Comparison of ENCODE assay signal across 12 cellular contexts in genomic region chr17:3804503-3804931, GRCh38. TPM values are rescaled to one million over a fixed set of nuclear protein-coding genes. Genes with fewer than 3 reads are reported as not detected.
A peak's percentile ranks its signal among the peaks of the same experiment; 100 is the strongest.
DNase-seq lines count a peak whose midpoint lies in the region; ATAC-seq and TF ChIP-seq lines count a peak whose summit lies in the region.
"Had no signal": no experiment of that assay in that cellular context is flagged by ENCODE, and none has a peak within 500 bp of the region (broad histone marks: within the 10 kb centered on the region; RNA-seq: fewer than 3 reads in every experiment).

No MANE protein-coding gene starts in this region.

- DNase-seq in EH (ENCODE audit: low read depth) (peak; percentile 30), Karpas-422 (no peak), glomerular visceral epithelial cell (ENCODE audit: extremely low spot score) (peak; percentile 90), mesothelial cell of epicardium (ENCODE audit: low spot score in 2 of 2, unreplicated experiment in 2 of 2) (no peak), heart left ventricle (no peak), H7 (no peak)
- DNase-seq: effector CD4-positive, alpha-beta T cell; mesendoderm; NCI-H446 had no signal

- H3K4me1 ChIP-seq in Karpas-422 (ENCODE audit: low read length), result peaks cover 10% of the 10 kb centered on the region
- peaks cover 0 to 30% (median 0%) of the 10 kb centered on the region in 12 donors for H3K4me1 ChIP-seq in heart left ventricle

- no peaks in the 10 kb centered on the region for H3K79me2 ChIP-seq in Karpas-422 (ENCODE audit: low read length)

- no peaks in the 10 kb centered on the region for H3K9me3 Mint-ChIP-seq in mesothelial cell of epicardium

- H3K9ac ChIP-seq in Karpas-422 (ENCODE audit: low read length), result peak overlapping the region; percentile 38

- H3K36me3 ChIP-seq in Karpas-422 (ENCODE audit: insufficient read depth, low read length), result no peaks in the 10 kb centered on the region
- H3K36me3 ChIP-seq in heart left ventricle, result peaks cover 0 to 45% (median 33%) of the 10 kb centered on the region in 9 donors
- H3K36me3 ChIP-seq in H7 (replicated peaks; ENCODE audit: control insufficient read depth, insufficient read depth, low read length), result peaks cover 8% of the 10 kb centered on the region

- no peak for TF ChIP-seq POLR2A in heart left ventricle (IDR thresholded peaks at IDR 0.05)

- no peaks in the 10 kb centered on the region for H4K20me1 ChIP-seq in Karpas-422 (ENCODE audit: insufficient read depth, low read depth, low read length)

- no peaks in the 10 kb centered on the region for H3K9me2 ChIP-seq in Karpas-422 (replicated peaks; ENCODE audit: insufficient read depth, low read length)

- H3K4me3 ChIP-seq in Karpas-422 (ENCODE audit: low read length) (no peak overlapping the region), heart left ventricle (no peak overlapping the region), H7 (ENCODE audit: insufficient read depth, low read depth, low read length) (no peak overlapping the region)

- H3K4me1 Mint-ChIP-seq in mesothelial cell of epicardium, result no peaks in the 10 kb centered on the region

- intact Hi-C loops in heart left ventricle (cut with DNase I), result no loop called here

- peaks cover 20% of the 10 kb centered on the region for H3K36me3 Mint-ChIP-seq in mesothelial cell of epicardium

- no peaks in the 10 kb centered on the region for H3K27me3 Mint-ChIP-seq in mesothelial cell of epicardium (ENCODE audit: low read depth)

- H3K27ac ChIP-seq in Karpas-422 (ENCODE audit: low read length), result no peak overlapping the region
- no peak overlapping the region for H3K27ac ChIP-seq in heart left ventricle
- H3K27ac ChIP-seq: VCaP had no signal

- H3K4me2 ChIP-seq in Karpas-422 (ENCODE audit: low read depth, low read length, poor library complexity, severe bottlenecking), result no peak overlapping the region

- TF ChIP-seq CTCF in mesothelial cell of epicardium (IDR thresholded peaks at IDR 0.05; ENCODE audit: unreplicated experiment), result no peak
- no peak for TF ChIP-seq CTCF in heart left ventricle (IDR thresholded peaks at IDR 0.05)

- no peak overlapping the region for H3K4me3 Mint-ChIP-seq in mesothelial cell of epicardium

- WGBS in heart left ventricle, 4 donors, result 60 to 68% (median 63%) methylated on average over 5 to 6 of the region's 6 CpGs

- ATAC-seq in GM19452 (IDR thresholded peaks at IDR 0.05; ENCODE audit: unreplicated experiment) (peak; percentile 72), HG03039 (IDR thresholded peaks at IDR 0.05; ENCODE audit: unreplicated experiment) (no peak), heart left ventricle (no peak)

- no peak overlapping the region for H2AFZ ChIP-seq in Karpas-422 (ENCODE audit: low read length)

- H3K27me3 ChIP-seq in Karpas-422 (ENCODE audit: low read length) (no peaks in the 10 kb centered on the region), heart left ventricle (no peaks in the 10 kb centered on the region), H7 (ENCODE audit: control insufficient read depth, insufficient read depth, low read length) (no peaks in the 10 kb centered on the region)

- H3K9me3 ChIP-seq in Karpas-422 (ENCODE audit: low read length) (no peaks in the 10 kb centered on the region), heart left ventricle (no peaks in the 10 kb centered on the region)

- no peak overlapping the region for H3K27ac Mint-ChIP-seq in mesothelial cell of epicardium

RNA-seq across cellular contexts. Expression of gene ITGAE, which starts 3.5 kb away (rescaled TPM):
- total RNA-seq in Karpas-422 (2014; rRNA removed; shearing (Covaris generic); ENCODE audit: low replicate concordance), result 20.6 and 51.3 TPM in 2 replicates
- total RNA-seq in mesothelial cell of epicardium, result 19.8 to 20.6 TPM (median 20.4 TPM) in 3 replicates
- 10 to 100 TPM in 8 of 9 donors, 1 to 10 TPM in 1; 7.1 to 17.1 (median 15.3) TPM for total RNA-seq in heart left ventricle
- 10 to 100 TPM; 15.3 to 32.9 TPM for polyA plus RNA-seq in heart left ventricle
- total RNA-seq in H7 (2014; rRNA removed; shearing (Covaris generic)), result 28.8 and 34.7 TPM in 2 replicates

RNA-seq across cellular contexts. Expression of gene NCBP3, which starts 41.5 kb away (rescaled TPM):
- 10.1 and 17.0 TPM in 2 replicates for total RNA-seq in Karpas-422 (2014; rRNA removed; shearing (Covaris generic); ENCODE audit: low replicate concordance)
- total RNA-seq in mesothelial cell of epicardium (88.8 to 97.0 TPM (median 91.4 TPM) in 3 replicates), heart left ventricle (10 to 100 TPM; 10.6 to 26.4 (median 21.6) TPM)
- polyA plus RNA-seq in heart left ventricle, result 10 to 100 TPM; 10.4 to 20.2 TPM
- 17.5 and 28.0 TPM in 2 replicates for total RNA-seq in H7 (2014; rRNA removed; shearing (Covaris generic))

Comparison
In these comparisons a context has a peak if more than half of its experiments do, and no peak if none do; other contexts are left out.
1. DNase-seq: peak in EH (single experiment) and glomerular visceral epithelial cell (single experiment); none in Karpas-422 (single experiment), mesothelial cell of epicardium (0 of 2), heart left ventricle (0 of 5) and H7 (single experiment).